In genomic region chr22:21850660-21851059, GRCh38 we compare ENCODE assay signal across 14 cellular contexts. TPM values are rescaled to one million over a fixed set of nuclear protein-coding genes. Genes with fewer than 3 reads are reported as not detected.
A peak's percentile ranks its signal among the peaks of the same experiment; 100 is the strongest.
DNase-seq lines count a peak whose midpoint lies in the region; ATAC-seq and TF ChIP-seq lines count a peak whose summit lies in the region.
"Had no signal": no experiment of that assay in that cellular context is flagged by ENCODE, and none has a peak within 500 bp of the region (broad histone marks: within the 10 kb centered on the region; RNA-seq: fewer than 3 reads in every experiment).

No MANE protein-coding gene starts in this region.

- H3K4me1 Mint-ChIP-seq in activated naive CD8-positive, alpha-beta T cell treated with anti-CD3 and anti-CD28 coated beads, Interleukin-2, amount 50 U/mL, for 24 hours, result peaks cover 60% of the 10 kb centered on the region
- H3K4me1 Mint-ChIP-seq in activated naive CD8-positive, alpha-beta T cell treated with anti-CD3 and anti-CD28 coated beads for 36 hours, result peaks cover 56% of the 10 kb centered on the region
- H3K4me1 Mint-ChIP-seq in chondrocyte (ENCODE audit: low read depth) (peaks cover 78% of the 10 kb centered on the region), nephron progenitor cell (peaks cover under 1% of the 10 kb centered on the region), type B pancreatic cell (ENCODE audit: unreplicated experiment) (peaks cover 6% of the 10 kb centered on the region)
- peaks cover 9% of the 10 kb centered on the region for H3K4me1 Mint-ChIP-seq in activated CD4-positive, alpha-beta memory T cell treated with anti-CD3 and anti-CD28 coated beads, Interleukin-2, amount 10 ng/mL, durations not matched to agents 7 days and 5 days
- H3K4me1 Mint-ChIP-seq in activated CD8-positive, alpha-beta T cell treated with anti-CD3 and anti-CD28 coated beads for 36 hours (ENCODE audit: low read depth), result peaks cover 70% of the 10 kb centered on the region

- H3K36me3 Mint-ChIP-seq in activated naive CD8-positive, alpha-beta T cell treated with anti-CD3 and anti-CD28 coated beads, Interleukin-2, amount 50 U/mL, for 24 hours (ENCODE audit: low read depth), result peaks cover 28% of the 10 kb centered on the region
- H3K36me3 Mint-ChIP-seq in activated naive CD8-positive, alpha-beta T cell treated with anti-CD3 and anti-CD28 coated beads for 36 hours, result peaks cover 25% of the 10 kb centered on the region
- H3K36me3 Mint-ChIP-seq in chondrocyte (ENCODE audit: low read depth) (no peaks in the 10 kb centered on the region), nephron progenitor cell (ENCODE audit: low read depth) (peaks cover 91% of the 10 kb centered on the region), type B pancreatic cell (peaks cover 23% of the 10 kb centered on the region)
- peaks cover 19% of the 10 kb centered on the region for H3K36me3 Mint-ChIP-seq in activated CD4-positive, alpha-beta memory T cell treated with anti-CD3 and anti-CD28 coated beads, Interleukin-2, amount 10 ng/mL, durations not matched to agents 7 days and 5 days (ENCODE audit: low read depth)
- H3K36me3 Mint-ChIP-seq in activated CD8-positive, alpha-beta T cell treated with anti-CD3 and anti-CD28 coated beads for 36 hours (ENCODE audit: low read depth), result peaks cover 24% of the 10 kb centered on the region

- no peaks in the 10 kb centered on the region for H3K27me3 Mint-ChIP-seq in activated naive CD8-positive, alpha-beta T cell treated with anti-CD3 and anti-CD28 coated beads, Interleukin-2, amount 50 U/mL, for 24 hours
- no peaks in the 10 kb centered on the region for H3K27me3 Mint-ChIP-seq in activated naive CD8-positive, alpha-beta T cell treated with anti-CD3 and anti-CD28 coated beads for 36 hours
- H3K27me3 Mint-ChIP-seq in chondrocyte (ENCODE audit: low read depth) (no peaks in the 10 kb centered on the region), nephron progenitor cell (ENCODE audit: low read depth, poor library complexity) (peaks cover 2% of the 10 kb centered on the region), type B pancreatic cell (no peaks in the 10 kb centered on the region)
- no peaks in the 10 kb centered on the region for H3K27me3 Mint-ChIP-seq in activated CD4-positive, alpha-beta memory T cell treated with anti-CD3 and anti-CD28 coated beads, Interleukin-2, amount 10 ng/mL, durations not matched to agents 7 days and 5 days
- no peaks in the 10 kb centered on the region for H3K27me3 Mint-ChIP-seq in activated CD8-positive, alpha-beta T cell treated with anti-CD3 and anti-CD28 coated beads for 36 hours

- TF ChIP-seq CTCF in chondrocyte (IDR thresholded peaks at IDR 0.05) (no peak), nephron progenitor cell (IDR thresholded peaks at IDR 0.05) (no peak), type B pancreatic cell (conservative IDR thresholded peaks at IDR 0.05) (no peak), GM13976 (IDR thresholded peaks at IDR 0.05; ENCODE audit: borderline replicate concordance, control extremely low read depth, extremely low read depth, insufficient read depth, missing control alignments) (no peak)
- TF ChIP-seq CTCF in activated CD8-positive, alpha-beta T cell treated with anti-CD3 and anti-CD28 coated beads for 36 hours (IDR thresholded peaks at IDR 0.05), result no peak

- peak overlapping the region; percentile 6 for H3K4me3 Mint-ChIP-seq in activated naive CD8-positive, alpha-beta T cell treated with anti-CD3 and anti-CD28 coated beads, Interleukin-2, amount 50 U/mL, for 24 hours
- no peak overlapping the region for H3K4me3 Mint-ChIP-seq in activated naive CD8-positive, alpha-beta T cell treated with anti-CD3 and anti-CD28 coated beads for 36 hours
- H3K4me3 Mint-ChIP-seq in chondrocyte (ENCODE audit: unreplicated experiment) (no peak overlapping the region), nephron progenitor cell (no peak overlapping the region), type B pancreatic cell (no peak overlapping the region)
- H3K4me3 Mint-ChIP-seq in activated CD4-positive, alpha-beta memory T cell treated with anti-CD3 and anti-CD28 coated beads, Interleukin-2, amount 10 ng/mL, durations not matched to agents 7 days and 5 days, result no peak overlapping the region
- no peak overlapping the region for H3K4me3 Mint-ChIP-seq in activated CD8-positive, alpha-beta T cell treated with anti-CD3 and anti-CD28 coated beads for 36 hours

- CTCF ChIA-PET in activated CD4-positive, alpha-beta memory T cell treated with anti-CD3 and anti-CD28 coated beads, Interleukin-2, amount 10 ng/mL, durations not matched to agents 7 days and 5 days (lab: Charles Lee), result interaction anchor here (0.8 kb wide), 1 partner anchor 36 kb away, joined by 3 read pairs; no protein-coding TSS in a partner anchor
- CTCF ChIA-PET in activated CD8-positive, alpha-beta T cell treated with anti-CD3 and anti-CD28 coated beads for 36 hours (lab: Charles Lee), result interaction anchor here (1.8 kb wide), 1 partner anchor 10 kb away, joined by 4 read pairs; no protein-coding TSS in a partner anchor

- DNase-seq in activated naive CD8-positive, alpha-beta T cell treated with anti-CD3 and anti-CD28 coated beads, Interleukin-2, amount 50 U/mL, for 24 hours, result no peak
- DNase-seq in activated naive CD8-positive, alpha-beta T cell treated with anti-CD3 and anti-CD28 coated beads for 36 hours, result no peak
- no peak for DNase-seq in chondrocyte (ENCODE audit: low spot score)
- no peak for DNase-seq in nephron progenitor cell
- DNase-seq in type B pancreatic cell (ENCODE audit: extremely low spot score, unreplicated experiment), result no peak
- no peak for DNase-seq in GM13976 (ENCODE audit: low spot score)
- no peak for DNase-seq in activated CD4-positive, alpha-beta memory T cell treated with anti-CD3 and anti-CD28 coated beads, Interleukin-2, amount 10 ng/mL, durations not matched to agents 7 days and 5 days
- DNase-seq in activated CD8-positive, alpha-beta T cell treated with anti-CD3 and anti-CD28 coated beads for 36 hours, result no peak
- DNase-seq: DMS 273 treated with DMSO at 0.1 percent for 48 hours, NCI-H187 treated with DMSO at 0.1 percent for 48 hours, NCI-H2171, NCI-H774, SHP77 had no signal

- no peaks in the 10 kb centered on the region for H3K9me3 Mint-ChIP-seq in activated naive CD8-positive, alpha-beta T cell treated with anti-CD3 and anti-CD28 coated beads, Interleukin-2, amount 50 U/mL, for 24 hours
- no peaks in the 10 kb centered on the region for H3K9me3 Mint-ChIP-seq in activated naive CD8-positive, alpha-beta T cell treated with anti-CD3 and anti-CD28 coated beads for 36 hours
- no peaks in the 10 kb centered on the region for H3K9me3 Mint-ChIP-seq in chondrocyte (ENCODE audit: low read depth)
- peaks cover 53% of the 10 kb centered on the region for H3K9me3 Mint-ChIP-seq in nephron progenitor cell
- H3K9me3 Mint-ChIP-seq in type B pancreatic cell, result peaks cover 3% of the 10 kb centered on the region
- no peaks in the 10 kb centered on the region for H3K9me3 Mint-ChIP-seq in activated CD4-positive, alpha-beta memory T cell treated with anti-CD3 and anti-CD28 coated beads, Interleukin-2, amount 10 ng/mL, durations not matched to agents 7 days and 5 days
- H3K9me3 Mint-ChIP-seq in activated CD8-positive, alpha-beta T cell treated with anti-CD3 and anti-CD28 coated beads for 36 hours, result peaks cover 2% of the 10 kb centered on the region

- intact Hi-C loops in activated CD8-positive, alpha-beta T cell treated with anti-CD3 and anti-CD28 coated beads for 36 hours (cut with micrococcal nuclease), result no loop called here

- in situ Hi-C loops in GM13976 (cut with MboI; ENCODE audit: low sequenced_read_pairs, unreplicated experiment), result no loop called here

- POLR2A ChIA-PET in activated CD4-positive, alpha-beta memory T cell treated with anti-CD3 and anti-CD28 coated beads, Interleukin-2, amount 10 ng/mL, durations not matched to agents 7 days and 5 days (lab: Charles Lee), result interaction anchor here (0.7 to 0.8 kb wide), 2 partner anchors 9 to 465 kb away, joined by 3 to 4 read pairs; no protein-coding TSS in a partner anchor
- POLR2A ChIA-PET in activated CD8-positive, alpha-beta T cell treated with anti-CD3 and anti-CD28 coated beads for 36 hours (lab: Charles Lee), result interaction anchor here (0.8 to 1.0 kb wide), 3 partner anchors 9 to 88 kb away, joined by 3 read pairs; no protein-coding TSS in a partner anchor

- no peak for ATAC-seq in activated naive CD8-positive, alpha-beta T cell treated with anti-CD3 and anti-CD28 coated beads, Interleukin-2, amount 50 U/mL, for 24 hours
- no peak for ATAC-seq in activated CD8-positive, alpha-beta T cell treated with anti-CD3 and anti-CD28 coated beads for 36 hours
- ATAC-seq: Panc1 had no signal

- H3K27ac Mint-ChIP-seq in activated naive CD8-positive, alpha-beta T cell treated with anti-CD3 and anti-CD28 coated beads, Interleukin-2, amount 50 U/mL, for 24 hours, result no peak overlapping the region
- H3K27ac Mint-ChIP-seq in activated naive CD8-positive, alpha-beta T cell treated with anti-CD3 and anti-CD28 coated beads for 36 hours, result no peak overlapping the region
- peak overlapping the region; percentile 73 for H3K27ac Mint-ChIP-seq in chondrocyte (ENCODE audit: unreplicated experiment)
- H3K27ac Mint-ChIP-seq in nephron progenitor cell, result peak overlapping the region; percentile 57
- peak overlapping the region; percentile 46 for H3K27ac Mint-ChIP-seq in type B pancreatic cell
- H3K27ac Mint-ChIP-seq in activated CD4-positive, alpha-beta memory T cell treated with anti-CD3 and anti-CD28 coated beads, Interleukin-2, amount 10 ng/mL, durations not matched to agents 7 days and 5 days, result no peak overlapping the region
- H3K27ac Mint-ChIP-seq in activated CD8-positive, alpha-beta T cell treated with anti-CD3 and anti-CD28 coated beads for 36 hours, result no peak overlapping the region

RNA-seq across cellular contexts. Expression of gene MAPK1, which starts 16.8 kb away (rescaled TPM):
- 100 to 1,000 TPM in 1 of 2 experiments, 10 to 100 TPM in 1; 96.1 to 106 TPM for total RNA-seq in activated naive CD8-positive, alpha-beta T cell treated with anti-CD3 and anti-CD28 coated beads for 36 hours
- total RNA-seq in chondrocyte (139 to 157 TPM (median 156 TPM) in 3 replicates), type B pancreatic cell (ENCODE audit: low replicate concordance) (112 and 130 TPM in 2 replicates)
- total RNA-seq in activated CD4-positive, alpha-beta memory T cell treated with anti-CD3 and anti-CD28 coated beads, Interleukin-2, amount 10 ng/mL, durations not matched to agents 7 days and 5 days, result 10 to 100 TPM; 97.6 to 99.5 TPM
- total RNA-seq in activated CD8-positive, alpha-beta T cell treated with anti-CD3 and anti-CD28 coated beads for 36 hours, result 10 to 100 TPM; 87.1 to 93.4 TPM

Comparison
In these comparisons a context has a peak if more than half of its experiments do, and no peak if none do; other contexts are left out.
1. H3K27ac Mint-ChIP-seq: peak in chondrocyte (single experiment), nephron progenitor cell (single experiment) and type B pancreatic cell (single experiment); none in activated naive CD8-positive, alpha-beta T cell treated with anti-CD3 and anti-CD28 coated beads, Interleukin-2, amount 50 U/mL, for 24 hours (single experiment), activated naive CD8-positive, alpha-beta T cell treated with anti-CD3 and anti-CD28 coated beads for 36 hours (single experiment), activated CD4-positive, alpha-beta memory T cell treated with anti-CD3 and anti-CD28 coated beads, Interleukin-2, amount 10 ng/mL, durations not matched to agents 7 days and 5 days (single experiment) and activated CD8-positive, alpha-beta T cell treated with anti-CD3 and anti-CD28 coated beads for 36 hours (single experiment).